Comparison of ENCODE assay signal across 23 cellular contexts in genomic region chr15:57821826-57822225, GRCh38.
"Had no signal": no experiment of that assay in that cellular context is flagged by ENCODE, and none has a peak within 500 bp of the region (broad histone marks: within the 10 kb centered on the region; RNA-seq: fewer than 3 reads in every experiment).

No MANE protein-coding gene starts in this region.

- DNase-seq: activated B cell treated with CpG ODN at 0.5 μM for 24 hours; activated CD4-positive, alpha-beta T cell treated with anti-CD3 and anti-CD28 coated beads for 36 hours; activated CD4-positive, alpha-beta T cell treated with anti-CD3 and anti-CD28 coated beads, Interleukin-2, amount 50 U/mL, for 4 hours; activated CD8-positive, alpha-beta memory T cell treated with anti-CD3 and anti-CD28 coated beads for 24 hours; activated CD8-positive, alpha-beta memory T cell treated with anti-CD3 and anti-CD28 coated beads, Interleukin-2, amount 50 U/mL, for 4 hours; activated T-cell treated with anti-CD3 and anti-CD28 coated beads, Interleukin-2, amount 50 U/mL, for 24 hours; adrenal gland; effector CD8-positive, alpha-beta T cell; immature natural killer cell; kidney glomerular epithelial cell; left ventricle myocardium inferior; right lobe of liver; stimulated activated CD4-positive, alpha-beta T cell treated with anti-CD3 and anti-CD28 coated beads, Interleukin-2, amount 100 ng/mL, for 24 hours; stimulated activated naive CD8-positive, alpha-beta T cell treated with anti-CD3 and anti-CD28 coated beads, Interleukin-15, amount 100 ng/mL, for 72 hours had no signal

- H3K36me3 ChIP-seq: adrenal gland, esophagus muscularis mucosa, gastroesophageal sphincter, left ventricle myocardium inferior, prostate gland, right lobe of liver, thoracic aorta, vagina had no signal

- H3K27ac ChIP-seq: adrenal gland, esophagus muscularis mucosa, gastroesophageal sphincter, left ventricle myocardium inferior, prostate gland, right lobe of liver, skin epidermis, thoracic aorta, vagina had no signal

- H3K9me3 ChIP-seq: adrenal gland, esophagus muscularis mucosa, gastroesophageal sphincter, left ventricle myocardium inferior, prostate gland, right lobe of liver, thoracic aorta, vagina had no signal

- H3K4me3 ChIP-seq: adrenal gland, esophagus muscularis mucosa, gastroesophageal sphincter, left ventricle myocardium inferior, prostate gland, right lobe of liver, skin epidermis, thoracic aorta, vagina had no signal

- H3K27me3 ChIP-seq: adrenal gland, esophagus muscularis mucosa, gastroesophageal sphincter, right lobe of liver, vagina had no signal

- H3K4me1 ChIP-seq: adrenal gland, esophagus muscularis mucosa, gastroesophageal sphincter, left ventricle myocardium inferior, prostate gland, right lobe of liver, vagina had no signal

- ATAC-seq: activated CD4-positive, alpha-beta T cell treated with anti-CD3 and anti-CD28 coated beads for 36 hours; activated T-helper 17 cell treated with anti-CD3 and anti-CD28 coated beads, Interleukin-2, amount 50 U/mL, for 72 hours; gastroesophageal sphincter; natural killer cell treated with Interleukin-12 subunit alpha and Interleukin-12 subunit beta and Interleukin-15 and Interleukin-18, amount 100 ng/mL, for 72 hours; right lobe of liver; stimulated activated effector memory CD8-positive, alpha-beta T cell treated with anti-CD3 and anti-CD28 coated beads, Interleukin-12 subunit alpha, Interleukin-12 subunit beta, amount 100 ng/mL, for 72 hours; stimulated activated naive CD8-positive, alpha-beta T cell treated with anti-CD3 and anti-CD28 coated beads, Interleukin-15, amount 100 ng/mL, for 72 hours had no signal
